ENCODE assay signal across 9 cellular contexts in the genomic region with DNA sequence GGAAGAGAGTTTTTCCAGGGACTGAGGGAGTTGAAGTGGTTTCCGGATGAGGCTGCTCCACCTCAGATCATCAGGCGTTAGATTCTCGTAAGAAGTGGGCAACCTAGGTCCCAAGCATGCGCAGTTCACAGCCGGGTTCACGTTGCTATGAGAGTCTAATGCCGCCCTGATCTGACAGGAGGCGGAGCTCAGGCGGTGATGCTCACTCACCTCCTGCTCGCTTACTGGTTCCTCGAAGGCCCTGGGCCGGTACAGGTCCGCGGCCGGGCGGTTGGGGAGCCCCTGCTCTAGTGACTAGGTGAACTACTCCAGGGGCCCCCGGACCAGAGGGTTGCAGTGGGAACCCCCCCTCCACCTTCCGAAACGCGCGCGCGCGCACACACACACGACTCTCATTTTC. TPM values are rescaled to one million over a fixed set of nuclear protein-coding genes. Genes with fewer than 3 reads are reported as not detected.
DNase-seq lines count a peak whose midpoint lies in the region; FAIRE-seq and TF ChIP-seq lines count a peak whose summit lies in the region.
"Had no signal": no experiment of that assay in that cellular context is flagged by ENCODE, and none has a peak within 500 bp of the region (broad histone marks: within the 10 kb centered on the region; RNA-seq: fewer than 3 reads in every experiment).

No MANE protein-coding gene starts in this region.

- H3K4me2 ChIP-seq in H1 (ENCODE audit: insufficient read depth in 1 of 2, low read depth in 2 of 2, low read length in 2 of 2), result no peak overlapping the region

- no peak for TF ChIP-seq EP300 in H1 (IDR thresholded peaks at IDR 0.05; ENCODE audit: borderline replicate concordance in 1 of 2, low read depth in 2 of 2, low read length in 2 of 2)

- CTCF ChIA-PET in CD8-positive, alpha-beta memory T cell (lab: Charles Lee), result no interaction called here
- CTCF ChIA-PET in RWPE1 (lab: Yijun Ruan, JAX), result no interaction called here
- CTCF ChIA-PET in H1 (lab: Charles Lee; ENCODE audit: partially characterized antibody), result interaction anchor here (0.6 kb wide), 1 partner anchor 245 kb away, joined by 3 read pairs; no protein-coding TSS in a partner anchor

- no peaks in the 10 kb centered on the region for H3K9me3 Mint-ChIP-seq in CD8-positive, alpha-beta memory T cell
- H3K9me3 Mint-ChIP-seq in progenitor cell of endocrine pancreas (ENCODE audit: low read depth), result peaks cover 4% of the 10 kb centered on the region

- H3K23me2 ChIP-seq in H1 (ENCODE audit: low read depth, low read length), result peaks cover 14% of the 10 kb centered on the region

- H2BK15ac ChIP-seq in H1 (ENCODE audit: low read length), result no peak overlapping the region; the same call in 1 of the 2 replicates

- TF ChIP-seq RAD21 in H1 (IDR thresholded peaks at IDR 0.05 in 1 of 2, conservative IDR thresholded peaks at IDR 0.05 in 1 of 2; ENCODE audit: low read depth in 2 of 2, low read length in 2 of 2), result no peak

- no peak for TF ChIP-seq POLR2A in H1 (IDR thresholded peaks at IDR 0.05; ENCODE audit: control extremely low read depth in 1 of 2, low read depth in 2 of 2, low read length in 2 of 2)

- no peaks in the 10 kb centered on the region for H3K9me3 ChIP-seq in CD8-positive, alpha-beta memory T cell (ENCODE audit: low read length)
- peaks cover 8 to 12% of the 10 kb centered on the region in 2 experiments for H3K9me3 ChIP-seq in H1 (ENCODE audit: insufficient read depth in 2 of 2, low read depth in 1 of 2, low read length in 1 of 2)

- no peak overlapping the region for H2BK5ac ChIP-seq in H1 (ENCODE audit: low read depth, low read length)

- peak overlapping the region; percentile 77 to 96 (median 86) for H3K27ac Mint-ChIP-seq in CD8-positive, alpha-beta memory T cell
- H3K27ac Mint-ChIP-seq in progenitor cell of endocrine pancreas, result no peak overlapping the region

- H4K91ac ChIP-seq in H1 (replicated peaks; ENCODE audit: insufficient read length, low read length), result no peak overlapping the region

- no peak overlapping the region for H3K23ac ChIP-seq in H1 (ENCODE audit: insufficient read length)

- no peak overlapping the region for H2AFZ ChIP-seq in H1 (ENCODE audit: low read length)

- H3K56ac ChIP-seq in H1 (replicated peaks; ENCODE audit: insufficient read length, low read depth, low read length), result no peak overlapping the region

- no peak overlapping the region for H3K18ac ChIP-seq in H1 (ENCODE audit: extremely low read depth, low read length)

- H3K9ac ChIP-seq in H1 (replicated peaks in 1 of 4; ENCODE audit: extremely low read depth in 1 of 4, low read depth in 3 of 4, low read length in 3 of 4), result no peak overlapping the region

- no peak overlapping the region for H2BK20ac ChIP-seq in H1 (ENCODE audit: low read length)

- peaks cover 5% of the 10 kb centered on the region in 2 donors for H3K27me3 Mint-ChIP-seq in CD8-positive, alpha-beta memory T cell
- H3K27me3 Mint-ChIP-seq in progenitor cell of endocrine pancreas, result peaks cover 23% of the 10 kb centered on the region

- no peak overlapping the region for H4K8ac ChIP-seq in H1 (ENCODE audit: extremely low read depth, insufficient read depth, low read length)

- H3K14ac ChIP-seq in H1 (ENCODE audit: insufficient read length), result no peak overlapping the region

- peak overlapping the region; percentile 56 for H3K4me3 ChIP-seq in CD8-positive, alpha-beta memory T cell (ENCODE audit: low read length)
- H3K4me3 ChIP-seq in H1 (ENCODE audit: extremely low read depth in 1 of 4, insufficient read depth in 2 of 4, low read depth in 3 of 4, low read length in 4 of 4), result no peak overlapping the region; a peak in 1 of 8 replicates

- TF ChIP-seq CTCF in RWPE1 (conservative IDR thresholded peaks at IDR 0.05; ENCODE audit: low read depth) (no peak), H1 (IDR thresholded peaks at IDR 0.05; ENCODE audit: control extremely low read depth in 1 of 3, insufficient read depth in 1 of 3, low read depth in 1 of 3, low read length in 3 of 3) (no peak), progenitor cell of endocrine pancreas (IDR thresholded peaks at IDR 0.05; ENCODE audit: unreplicated experiment) (no peak)

- WGBS in H1 (ENCODE audit: extremely low coverage in 1 of 2, insufficient coverage in 1 of 2, insufficient read length in 1 of 2, insufficient replicate concordance in 2 of 2, low coverage in 1 of 2, low lambda C conversion rate in 2 of 2, missing lambda C conversion rate in 1 of 2), 2 experiments, result 91 to 100% methylated on average over 1 to 24 of the region's 25 CpGs

- H3K36me3 ChIP-seq in CD8-positive, alpha-beta memory T cell (ENCODE audit: insufficient read depth, low read length), result no peaks in the 10 kb centered on the region
- peaks cover 0 to 5% (median 0%) of the 10 kb centered on the region in 4 experiments; a peak in 1 of 8 replicates for H3K36me3 ChIP-seq in H1 (ENCODE audit: control insufficient read depth in 2 of 4, insufficient read depth in 4 of 4, low read length in 3 of 4)

- no peak overlapping the region for H2BK120ac ChIP-seq in H1 (replicated peaks; ENCODE audit: low read depth, low read length)

- H3K27me3 ChIP-seq in CD8-positive, alpha-beta memory T cell (ENCODE audit: insufficient read depth, low read length, poor library complexity, severe bottlenecking), result peaks cover 4% of the 10 kb centered on the region
- peaks cover 6 to 18% (median 16%) of the 10 kb centered on the region in 4 experiments for H3K27me3 ChIP-seq in H1 (replicated peaks in 1 of 4; ENCODE audit: control insufficient read depth in 3 of 4, extremely low read depth in 1 of 4, insufficient read depth in 3 of 4, low read length in 3 of 4)

- H2BK12ac ChIP-seq in H1 (ENCODE audit: low read depth, low read length), result no peak overlapping the region

- peak in 2 of 5 donors; percentile 11 to 50 for DNase-seq in CD8-positive, alpha-beta memory T cell
- no peak for DNase-seq in RWPE1 (ENCODE audit: low spot score)
- no peak for DNase-seq in H1 (ENCODE audit: low read depth in 1 of 2, low spot score in 2 of 2)
- no peak for DNase-seq in progenitor cell of endocrine pancreas (ENCODE audit: low spot score, unreplicated experiment)
- DNase-seq in NCI-H2081 treated with DMSO at 0.1 percent for 48 hours (lab: John Stamatoyannopoulos, UW), result no peak
- DNase-seq in NCI-H2227 treated with DMSO at 0.1 percent for 48 hours (lab: John Stamatoyannopoulos, UW), result no peak
- no peak for DNase-seq in HTR-8/SVneo (ENCODE audit: insufficient read length, low spot score)
- no peak for DNase-seq in NCI-H1417 treated with DMSO at 0.1 percent for 48 hours (lab: John Stamatoyannopoulos, UW)

- H3K27ac ChIP-seq in CD8-positive, alpha-beta memory T cell (ENCODE audit: low read depth, low read length), result peak overlapping the region; percentile 38
- H3K27ac ChIP-seq in RWPE1, result peak overlapping the region; percentile 88
- no peak overlapping the region for H3K27ac ChIP-seq in H1 (ENCODE audit: low read depth, low read length)

- peaks cover 27 to 30% (median 29%) of the 10 kb centered on the region in 3 donors for H3K4me1 Mint-ChIP-seq in CD8-positive, alpha-beta memory T cell
- H3K4me1 Mint-ChIP-seq in progenitor cell of endocrine pancreas (ENCODE audit: low read depth), result peaks cover 22% of the 10 kb centered on the region

- FAIRE-seq in H1 (lab: Jason Lieb, UNC) (no peak), HTR-8/SVneo (lab: Jason Lieb, UNC) (no peak)
- FAIRE-seq: colon had no signal

- H4K5ac ChIP-seq in H1 (ENCODE audit: insufficient read length, low read depth, low read length), result no peak overlapping the region

- peak overlapping the region; percentile 82 to 87 (median 83) for H3K4me3 Mint-ChIP-seq in CD8-positive, alpha-beta memory T cell
- H3K4me3 Mint-ChIP-seq in progenitor cell of endocrine pancreas (ENCODE audit: low read depth), result peak overlapping the region; percentile 53

- peaks cover 3% of the 10 kb centered on the region; the same call in 1 of the 2 replicates for H3K79me1 ChIP-seq in H1 (ENCODE audit: low read depth, low read length)

- no peak overlapping the region for H3K4ac ChIP-seq in H1 (replicated peaks; ENCODE audit: insufficient read length, low read depth, low read length)

- 0 out of 2 replicates have a peak overlapping the region, but pooled peaks have one; percentile 1 for H2AK5ac ChIP-seq in H1 (ENCODE audit: low read depth, low read length)

- peaks cover 5 to 38% of the 10 kb centered on the region in 2 experiments for H3K79me2 ChIP-seq in H1 (ENCODE audit: control insufficient read depth in 1 of 2, insufficient read depth in 2 of 2, low read length in 2 of 2)

- H4K20me1 ChIP-seq in H1 (replicated peaks in 1 of 2; ENCODE audit: control insufficient read depth in 1 of 2, insufficient read depth in 2 of 2, low read length in 2 of 2), result peaks cover 2 to 8% of the 10 kb centered on the region in 2 experiments

- no peaks in the 10 kb centered on the region for H3K36me3 Mint-ChIP-seq in CD8-positive, alpha-beta memory T cell
- H3K36me3 Mint-ChIP-seq in progenitor cell of endocrine pancreas (ENCODE audit: insufficient read depth), result peaks cover 2% of the 10 kb centered on the region

- POLR2A ChIA-PET in CD8-positive, alpha-beta memory T cell (lab: Charles Lee), result no interaction called here
- POLR2A ChIA-PET in RWPE1 (lab: Yijun Ruan, JAX; ENCODE audit: low non-redundant PET) (interaction anchor here (0.6 kb wide), 1 partner anchor 27 kb away, joined by 4 read pairs; no protein-coding TSS in a partner anchor), H1 (lab: Charles Lee; ENCODE audit: partially characterized antibody) (interaction anchor here (2.9 to 3.1 kb wide), 2 partner anchors 11 to 18 kb away, joined by 25 to 40 read pairs; no protein-coding TSS in a partner anchor)

- H3K4me1 ChIP-seq in CD8-positive, alpha-beta memory T cell (ENCODE audit: insufficient read depth, low read length), result peaks cover 22% of the 10 kb centered on the region
- peaks cover 2 to 11% (median 8%) of the 10 kb centered on the region in 4 experiments; a peak in 4 of 7 replicates for H3K4me1 ChIP-seq in H1 (replicated peaks in 1 of 4; ENCODE audit: control insufficient read depth in 3 of 4, insufficient read depth in 4 of 4, low read length in 3 of 4)

TF ChIP-seq in H1, 55 proteins besides CTCF, POLR2A, EP300 and RAD21 (continues in another document):
- TF ChIP-seq, protein P1, sequence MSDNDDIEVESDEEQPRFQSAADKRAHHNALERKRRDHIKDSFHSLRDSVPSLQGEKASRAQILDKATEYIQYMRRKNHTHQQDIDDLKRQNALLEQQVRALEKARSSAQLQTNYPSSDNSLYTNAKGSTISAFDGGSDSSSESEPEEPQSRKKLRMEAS (IDR thresholded peaks at IDR 0.05), result no peak

RNA-seq across cellular contexts. Expression of a gene that starts 1.0 kb away (rescaled TPM):
- 10 to 100 TPM; 15.7 to 15.9 TPM for total RNA-seq in CD8-positive, alpha-beta memory T cell
- polyA plus RNA-seq in CD8-positive, alpha-beta memory T cell, result 22.7 TPM
- 63.1 and 65.1 TPM in 2 replicates for total RNA-seq in H1 (2021; fragmentation: NEBNext Ultra II Directional; extraction: Animal tissue kit (Norgen Biotek cat#: 25700))
- polyA plus RNA-seq in H1 (2011; rRNA removed), result 65.4 and 70.0 TPM in 2 replicates
- 73.0 TPM for polyA plus RNA-seq in H1 (2011; cell fraction: cytosol; rRNA removed)
- polyA plus RNA-seq in H1 (2011; cell fraction: nucleus; rRNA removed), result 58.2 TPM
- 60.3 to 80.3 TPM (median 67.1 TPM) in 4 replicates for polyA plus RNA-seq in H1 (2012, experiment 1 of 2)
- polyA plus RNA-seq in H1 (2012, experiment 2 of 2), result 55.3 TPM
- 78.6 TPM for polyA plus RNA-seq in H1 (2013, experiment 1 of 2)
- polyA plus RNA-seq in H1 (2013, experiment 2 of 2), result 86.8 TPM
- polyA minus RNA-seq in H1 (2011; rRNA and poly(A)+ RNA removed), result 56.6 and 57.4 TPM in 2 replicates
- 35.1 TPM for polyA minus RNA-seq in H1 (2011; cell fraction: cytosol; rRNA and poly(A)+ RNA removed)
- polyA minus RNA-seq in H1 (2011; cell fraction: nucleus; rRNA and poly(A)+ RNA removed), result 73.0 TPM
- total RNA-seq in progenitor cell of endocrine pancreas, result 73.8 and 74.1 TPM in 2 replicates
